In genomic region chr17:64808178-64808977, GRCh38 we compare ENCODE assay signal across 7 cellular contexts.
A peak's percentile ranks its signal among the peaks of the same experiment; 100 is the strongest.
DNase-seq lines count a peak whose midpoint lies in the region; ATAC-seq and TF ChIP-seq lines count a peak whose summit lies in the region.
"Not testable (repeated sequence)": the region's sequence is repeated elsewhere in the genome, so short reads cannot be mapped to it uniquely, and the experiment has no call there.

No MANE protein-coding gene starts in this region.

- ATAC-seq in GM18517 (IDR thresholded peaks at IDR 0.05; ENCODE audit: unreplicated experiment) (peak; percentile 90), HG02763 (IDR thresholded peaks at IDR 0.05; ENCODE audit: unreplicated experiment) (peak; percentile 79), SK-N-SH treated with all-trans-retinoic acid at 6 μM for 48 hours (peak; percentile 91), Right ventricle myocardium superior (ENCODE audit: poor library complexity) (peak; percentile 87)

- H3K36me3 ChIP-seq in spleen = peaks cover 0 to 48% (median under 1%) of the 10 kb centered on the region in 6 donors

- not testable (repeated sequence) for TF ChIP-seq CTCF in spleen (IDR thresholded peaks at IDR 0.05 in 8 of 11, conservative IDR thresholded peaks at IDR 0.05 in 3 of 11)

- not testable (repeated sequence) for H3K9me3 ChIP-seq in spleen

- not testable (repeated sequence) for H3K27me3 ChIP-seq in spleen (replicated peaks in 1 of 7)

- peaks cover 3 to 30% (median 21%) of the 10 kb centered on the region in 6 donors for H3K4me1 ChIP-seq in spleen

- not testable (repeated sequence) for TF ChIP-seq POLR2A in spleen (IDR thresholded peaks at IDR 0.05)

- peak; percentile 86 for DNase-seq in M059J (ENCODE audit: low read depth)
- peak; percentile 52 for DNase-seq in activated gamma-delta T cell treated with Interleukin-2 at 50 U/mL for 16 hours
- peak; percentile 59 for DNase-seq in Right ventricle myocardium superior
- peak; percentile 89 for DNase-seq in spleen

- intact Hi-C loops in Right ventricle myocardium superior (cut with DNase I); spleen (cut with DNase I; ENCODE audit: low total_unique reads): not testable (repeated sequence)

- peak overlapping the region; percentile 29 to 84 (median 72) for H3K27ac ChIP-seq in spleen

- WGBS in spleen, 5 donors = 15 to 36% (median 27%) methylated on average over 6 to 9 of the region's 9 CpGs

- not testable (repeated sequence) for H3K4me3 ChIP-seq in spleen
